In genomic region chr14:35879141-35879648, GRCh38 we compare ENCODE assay signal across 10 cellular contexts. TPM values are rescaled to one million over a fixed set of nuclear protein-coding genes. Genes with fewer than 3 reads are reported as not detected.
DNase-seq lines count a peak whose midpoint lies in the region; ATAC-seq, FAIRE-seq and TF ChIP-seq lines count a peak whose summit lies in the region.
"Had no signal": no experiment of that assay in that cellular context is flagged by ENCODE, and none has a peak within 500 bp of the region (broad histone marks: within the 10 kb centered on the region; RNA-seq: fewer than 3 reads in every experiment).

No MANE protein-coding gene starts in this region.

- H3K4me3 ChIP-seq in breast epithelium (no peak overlapping the region), SJSA1 (no peak overlapping the region), fibroblast of mammary gland (ENCODE audit: control insufficient read depth, low read depth, low read length) (no peak overlapping the region), urinary bladder (ENCODE audit: low read depth, low read length) (no peak overlapping the region)

- no peak for ATAC-seq in HG03439 (IDR thresholded peaks at IDR 0.05; ENCODE audit: unreplicated experiment)
- ATAC-seq: stimulated activated naive CD8-positive, alpha-beta T cell treated with anti-CD3 and anti-CD28 coated beads, Interleukin-15, Interleukin-2, amounts not matched to agents 100 U/mL and 50 U/mL, for 24 hours had no signal

- no peak for FAIRE-seq in H54 (lab: Jason Lieb, UNC)

- H3K4me3 Mint-ChIP-seq in MCF 10A (ENCODE audit: unreplicated experiment) (peak overlapping the region; percentile 54), glutamatergic neuron (ENCODE audit: unreplicated experiment) (no peak overlapping the region)
- H3K4me3 Mint-ChIP-seq: neural crest cell had no signal

- peak overlapping the region; percentile 80 for H3K27ac Mint-ChIP-seq in MCF 10A (ENCODE audit: low read depth, unreplicated experiment)
- H3K27ac Mint-ChIP-seq in glutamatergic neuron (ENCODE audit: unreplicated experiment) = no peak overlapping the region

- no peaks in the 10 kb centered on the region for H3K4me1 ChIP-seq in breast epithelium
- peaks cover 30% of the 10 kb centered on the region for H3K4me1 ChIP-seq in SJSA1 (replicated peaks)
- no peaks in the 10 kb centered on the region for H3K4me1 ChIP-seq in urinary bladder (ENCODE audit: insufficient read depth)

- peaks cover 31% of the 10 kb centered on the region for H3K4me1 Mint-ChIP-seq in MCF 10A (ENCODE audit: insufficient read depth, unreplicated experiment)
- H3K4me1 Mint-ChIP-seq in glutamatergic neuron (ENCODE audit: low read depth, unreplicated experiment) = no peaks in the 10 kb centered on the region
- H3K4me1 Mint-ChIP-seq: neural crest cell had no signal

- H3K9me3 Mint-ChIP-seq in MCF 10A (ENCODE audit: unreplicated experiment) (no peaks in the 10 kb centered on the region), glutamatergic neuron (ENCODE audit: unreplicated experiment) (peaks cover 4% of the 10 kb centered on the region)
- H3K9me3 Mint-ChIP-seq: neural crest cell had no signal

- H3K36me3 Mint-ChIP-seq in MCF 10A (ENCODE audit: insufficient read depth, unreplicated experiment) (peaks cover 6% of the 10 kb centered on the region), glutamatergic neuron (ENCODE audit: unreplicated experiment) (no peaks in the 10 kb centered on the region)

- H3K27me3 ChIP-seq in breast epithelium = no peaks in the 10 kb centered on the region
- no peaks in the 10 kb centered on the region for H3K27me3 ChIP-seq in SJSA1 (replicated peaks)

- H3K9me3 ChIP-seq in breast epithelium (no peaks in the 10 kb centered on the region), SJSA1 (replicated peaks) (no peaks in the 10 kb centered on the region)

- POLR2A ChIA-PET in MCF 10A (lab: Yijun Ruan, JAX) = interaction anchor here (0.6 to 2.6 kb wide), 4 partner anchors 52 to 441 kb away, joined by 3 to 19 read pairs (median 6); partner anchors contain the start of genes BRMS1L and MBIP

- peak; percentile 73 for DNase-seq in MCF 10A (ENCODE audit: unreplicated experiment)
- DNase-seq in breast epithelium (ENCODE audit: low spot score in 2 of 2) = no peak
- DNase-seq in SJSA1 (ENCODE audit: low read depth in 1 of 2, low spot score in 2 of 2) = no peak
- peak; percentile 54 for DNase-seq in fibroblast of mammary gland (ENCODE audit: low read depth)
- no peak for DNase-seq in glutamatergic neuron
- DNase-seq in H54 (ENCODE audit: insufficient read length, low spot score) = no peak
- DNase-seq: stimulated activated naive CD8-positive, alpha-beta T cell treated with anti-CD3 and anti-CD28 coated beads, Interleukin-15, Interleukin-2, amounts not matched to agents 100 U/mL and 50 U/mL, for 24 hours had no signal

- CTCF ChIA-PET in MCF 10A (lab: Yijun Ruan, JAX) = interaction anchor here (0.6 to 8.2 kb wide), 14 partner anchors 18 to 727 kb away, joined by 3 to 180 read pairs (median 4); no protein-coding TSS in a partner anchor

- no TSS peak for BruUV-seq in MCF 10A (replicated peaks; lab: Mats Ljungman, UMichigan)

- intact Hi-C loops in MCF 10A (cut with micrococcal nuclease) (loop anchor here (1.0 to 10.0 kb wide), 6 partner anchors 52 to 1271 kb away; partner anchors contain the start of gene BRMS1L), breast epithelium (cut with DNase I; ENCODE audit: low total_unique reads) (no loop called here)

- H3K36me3 ChIP-seq in breast epithelium = no peaks in the 10 kb centered on the region
- no peaks in the 10 kb centered on the region for H3K36me3 ChIP-seq in SJSA1
- H3K36me3 ChIP-seq in urinary bladder (ENCODE audit: insufficient read depth) = no peaks in the 10 kb centered on the region

- no peak for TF ChIP-seq CTCF in MCF 10A (IDR thresholded peaks at IDR 0.05; ENCODE audit: unreplicated experiment)
- TF ChIP-seq CTCF in breast epithelium (IDR thresholded peaks at IDR 0.05) = no peak
- TF ChIP-seq CTCF in fibroblast of mammary gland (conservative IDR thresholded peaks at IDR 0.05; ENCODE audit: control insufficient read depth, insufficient read depth, low read depth, low read length) = no peak
- no peak for TF ChIP-seq CTCF in glutamatergic neuron (IDR thresholded peaks at IDR 0.05; ENCODE audit: partially characterized antibody, unreplicated experiment)

- H3K27ac ChIP-seq in breast epithelium (no peak overlapping the region), SJSA1 (peak overlapping the region; percentile 76), urinary bladder (ENCODE audit: low read depth) (peak overlapping the region; percentile 34)

- H3K27me3 Mint-ChIP-seq in MCF 10A (ENCODE audit: insufficient read depth, unreplicated experiment) (no peaks in the 10 kb centered on the region), glutamatergic neuron (ENCODE audit: unreplicated experiment) (no peaks in the 10 kb centered on the region)

- 34% methylated on average over 2 of the region's 2 CpGs for WGBS in urinary bladder

- TF ChIP-seq POLR2A in breast epithelium (IDR thresholded peaks at IDR 0.05) (no peak), H54 (IDR thresholded peaks at IDR 0.05; ENCODE audit: low read depth, low read length) (no peak)

RNA-seq across cellular contexts. Expression of gene BRMS1L, which starts 53.1 kb away (rescaled TPM):
- total RNA-seq in MCF 10A (2022) (7.8 and 10.8 TPM in 2 replicates), breast epithelium (1 to 10 TPM; 5.9 to 9.1 (median 7.5) TPM), urinary bladder (19.1 TPM), glutamatergic neuron (ENCODE audit: unreplicated experiment) (15.9 TPM)
- total RNA-seq in SJSA1 (2014; rRNA removed; shearing (Covaris generic)) = 3.7 and 9.9 TPM in 2 replicates
- polyA plus RNA-seq in urinary bladder = 12.1 TPM

Comparison
In these comparisons a context has a peak if more than half of its experiments do, and no peak if none do; other contexts are left out.
1. DNase-seq: peak in MCF 10A (single experiment) and fibroblast of mammary gland (single experiment); none in breast epithelium (0 of 2), SJSA1 (0 of 2), glutamatergic neuron (single experiment) and H54 (single experiment).
2. H3K27ac ChIP-seq: peak in SJSA1 (single experiment) and urinary bladder (single experiment); none in breast epithelium (0 of 2).